ENCODE assay signal across 13 cellular contexts in genomic region chr12:16389594-16389993, GRCh38. TPM values are rescaled to one million over a fixed set of nuclear protein-coding genes. Genes with fewer than 3 reads are reported as not detected.
DNase-seq lines count a peak whose midpoint lies in the region; ATAC-seq and TF ChIP-seq lines count a peak whose summit lies in the region.
"Had no signal": no experiment of that assay in that cellular context is flagged by ENCODE, and none has a peak within 500 bp of the region (broad histone marks: within the 10 kb centered on the region; RNA-seq: fewer than 3 reads in every experiment).

No MANE protein-coding gene starts in this region.

- ATAC-seq in HG03520 (IDR thresholded peaks at IDR 0.05; ENCODE audit: unreplicated experiment) = no peak

- H3K9me3 ChIP-seq in ascending aorta = no peaks in the 10 kb centered on the region

- H3K27me3 ChIP-seq in ascending aorta = no peaks in the 10 kb centered on the region
- H3K27me3 ChIP-seq: uterus had no signal

- intact Hi-C loops in ascending aorta (cut with DNase I) = loop anchor here (10.0 kb wide), 1 partner anchor 295 kb away; no protein-coding TSS in a partner anchor

- DNase-seq in GM04504 (ENCODE audit: low read depth) = peak; percentile 20
- DNase-seq in NCI-H2107 (lab: John Stamatoyannopoulos, UW) = peak; percentile 33
- peak; percentile 73 for DNase-seq in epithelial cell of esophagus (ENCODE audit: low read depth)
- DNase-seq in retinal pigment epithelial cell (ENCODE audit: low read depth) = peak; percentile 48
- DNase-seq in ureter (ENCODE audit: low spot score) = no peak
- DNase-seq in ascending aorta (ENCODE audit: low spot score in 2 of 2) = no peak
- DNase-seq: activated CD4-positive, alpha-beta T cell treated with anti-CD3 and anti-CD28 coated beads, Interleukin-2, amount 50 U/mL, for 1 hour; activated naive CD4-positive, alpha-beta T cell treated with anti-CD3 and anti-CD28 coated beads, Interleukin-2, amount 10 ng/mL, durations not matched to agents 7 days and 5 days; KG1; NCI-H524 treated with DMSO at 0.1 percent for 48 hours; SW 1271 had no signal

- no peaks in the 10 kb centered on the region for H3K4me1 ChIP-seq in ascending aorta
- H3K4me1 ChIP-seq: uterus had no signal

- TF ChIP-seq CTCF in epithelial cell of esophagus (IDR thresholded peaks at IDR 0.05; ENCODE audit: insufficient read depth, low read depth, low read length, missing control alignments) = no peak
- TF ChIP-seq CTCF in retinal pigment epithelial cell (conservative IDR thresholded peaks at IDR 0.05; ENCODE audit: low read depth, low read length) = no peak
- no peak for TF ChIP-seq CTCF in ascending aorta (IDR thresholded peaks at IDR 0.05)

- H3K4me3 ChIP-seq in epithelial cell of esophagus (ENCODE audit: low read length) (no peak overlapping the region), retinal pigment epithelial cell (ENCODE audit: low read length) (no peak overlapping the region), ascending aorta (no peak overlapping the region)
- H3K4me3 ChIP-seq: uterus had no signal

- H3K36me3 ChIP-seq in ascending aorta = no peaks in the 10 kb centered on the region
- H3K36me3 ChIP-seq: uterus had no signal

- no peak overlapping the region for H3K27ac ChIP-seq in ascending aorta
- H3K27ac ChIP-seq: uterus had no signal

RNA-seq across cellular contexts. Expression of gene MGST1, which starts 42.1 kb away (rescaled TPM):
- total RNA-seq in ureter (412 TPM), ascending aorta (101 TPM)

Comparison
In these comparisons a context has a peak if more than half of its experiments do, and no peak if none do; other contexts are left out.
1. DNase-seq: peak in GM04504 (single experiment), NCI-H2107 (single experiment), epithelial cell of esophagus (single experiment) and retinal pigment epithelial cell (single experiment); none in ureter (single experiment) and ascending aorta (0 of 2).